19 cellular contexts compared by ENCODE assay signal in the genomic region with DNA sequence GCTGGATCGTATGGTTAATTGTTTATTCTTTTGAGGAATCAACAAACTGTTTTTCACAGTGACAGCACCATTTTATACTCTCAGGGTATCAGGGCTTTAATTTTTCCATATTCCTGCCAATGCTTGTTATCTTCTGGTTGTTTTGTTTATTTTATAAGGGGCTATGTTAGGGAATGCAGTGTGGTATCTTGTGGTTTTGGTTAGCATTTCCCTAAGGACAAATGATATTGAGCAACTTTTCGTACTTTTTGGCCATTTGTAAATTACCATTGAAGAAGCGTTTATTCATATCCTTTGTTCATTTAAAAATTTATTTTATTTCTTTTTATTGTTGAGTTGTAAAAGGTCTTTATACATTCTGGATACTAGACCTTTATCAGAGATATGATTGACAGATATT.
"Had no signal": no experiment of that assay in that cellular context is flagged by ENCODE, and none has a peak within 500 bp of the region (broad histone marks: within the 10 kb centered on the region; RNA-seq: fewer than 3 reads in every experiment).

No MANE protein-coding gene starts in this region.

- H3K9me3 ChIP-seq: mucosa of descending colon, neutrophil had no signal

- H3K4me1 ChIP-seq: left ventricle myocardium inferior had no signal

- H2AFZ ChIP-seq: hepatocyte had no signal

- FAIRE-seq: kidney had no signal

- H3K36me3 ChIP-seq: left ventricle myocardium inferior, neutrophil had no signal

- ATAC-seq: left cardiac atrium; mucosa of descending colon; naive thymus-derived CD8-positive, alpha-beta T cell; sciatic nerve had no signal

- H3K4me3 ChIP-seq: coronary artery, dorsolateral prefrontal cortex, hepatocyte, left ventricle myocardium inferior, lung, mucosa of descending colon, skin epidermis had no signal

- DNase-seq: dorsolateral prefrontal cortex; effector CD8-positive, alpha-beta T cell; foreskin melanocyte; head of caudate nucleus; kidney; left cardiac atrium; left ventricle myocardium inferior; mucosa of descending colon; naive thymus-derived CD8-positive, alpha-beta T cell; posterior cingulate gyrus; stimulated activated CD4-positive, alpha-beta T cell treated with anti-CD3 and anti-CD28 coated beads, Interleukin-12 subunit alpha, Interleukin-12 subunit beta, amount 100 ng/mL, for 4 hours; stimulated activated naive CD4-positive, alpha-beta T cell treated with Interleukin-2 at 50 U/mL for 16 hours; trophoblast cell had no signal

- H3K27me3 ChIP-seq: dorsolateral prefrontal cortex, hepatocyte, neutrophil had no signal

- H3K27ac ChIP-seq: coronary artery, dorsolateral prefrontal cortex, hepatocyte, left ventricle myocardium inferior, neutrophil, skin epidermis had no signal

- H3K4me2 ChIP-seq: hepatocyte had no signal
